ENCODE assay signal across 1 cellular context in the genomic region with DNA sequence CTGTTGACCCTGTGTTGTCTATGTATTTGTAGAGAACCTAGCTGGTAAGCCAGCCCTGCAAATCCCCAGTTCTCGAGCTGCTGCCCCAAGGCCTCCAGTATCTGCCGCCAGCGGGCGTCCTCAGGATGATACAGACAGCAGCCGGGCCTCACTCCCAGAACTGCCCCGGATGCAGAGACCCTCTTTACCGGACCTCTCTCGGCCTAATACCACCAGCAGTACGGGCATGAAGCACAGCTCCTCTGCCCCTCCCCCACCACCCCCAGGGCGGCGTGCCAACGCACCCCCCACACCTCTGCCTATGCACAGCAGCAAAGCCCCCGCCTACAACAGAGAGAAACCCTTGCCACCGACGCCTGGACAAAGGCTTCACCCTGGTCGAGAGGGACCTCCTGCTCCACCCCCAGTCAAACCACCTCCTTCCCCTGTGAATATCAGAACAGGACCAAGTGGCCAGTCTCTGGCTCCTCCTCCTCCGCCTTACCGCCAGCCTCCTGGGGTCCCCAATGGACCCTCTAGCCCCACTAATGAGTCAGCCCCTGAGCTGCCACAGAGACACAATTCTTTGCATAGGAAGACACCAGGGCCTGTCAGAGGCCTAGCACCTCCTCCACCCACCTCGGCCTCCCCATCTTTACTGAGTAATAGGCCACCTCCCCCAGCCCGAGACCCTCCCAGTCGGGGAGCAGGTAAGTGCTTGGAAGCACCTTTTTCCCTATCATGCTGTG.
TF ChIP-seq lines count a peak whose summit lies in the region.

No MANE protein-coding gene starts in this region.

TF ChIP-seq in GM23338, 12 proteins besides CTCF, POLR2A, EP300 and RAD21 (continued from another document):
- TF ChIP-seq, protein P1, sequence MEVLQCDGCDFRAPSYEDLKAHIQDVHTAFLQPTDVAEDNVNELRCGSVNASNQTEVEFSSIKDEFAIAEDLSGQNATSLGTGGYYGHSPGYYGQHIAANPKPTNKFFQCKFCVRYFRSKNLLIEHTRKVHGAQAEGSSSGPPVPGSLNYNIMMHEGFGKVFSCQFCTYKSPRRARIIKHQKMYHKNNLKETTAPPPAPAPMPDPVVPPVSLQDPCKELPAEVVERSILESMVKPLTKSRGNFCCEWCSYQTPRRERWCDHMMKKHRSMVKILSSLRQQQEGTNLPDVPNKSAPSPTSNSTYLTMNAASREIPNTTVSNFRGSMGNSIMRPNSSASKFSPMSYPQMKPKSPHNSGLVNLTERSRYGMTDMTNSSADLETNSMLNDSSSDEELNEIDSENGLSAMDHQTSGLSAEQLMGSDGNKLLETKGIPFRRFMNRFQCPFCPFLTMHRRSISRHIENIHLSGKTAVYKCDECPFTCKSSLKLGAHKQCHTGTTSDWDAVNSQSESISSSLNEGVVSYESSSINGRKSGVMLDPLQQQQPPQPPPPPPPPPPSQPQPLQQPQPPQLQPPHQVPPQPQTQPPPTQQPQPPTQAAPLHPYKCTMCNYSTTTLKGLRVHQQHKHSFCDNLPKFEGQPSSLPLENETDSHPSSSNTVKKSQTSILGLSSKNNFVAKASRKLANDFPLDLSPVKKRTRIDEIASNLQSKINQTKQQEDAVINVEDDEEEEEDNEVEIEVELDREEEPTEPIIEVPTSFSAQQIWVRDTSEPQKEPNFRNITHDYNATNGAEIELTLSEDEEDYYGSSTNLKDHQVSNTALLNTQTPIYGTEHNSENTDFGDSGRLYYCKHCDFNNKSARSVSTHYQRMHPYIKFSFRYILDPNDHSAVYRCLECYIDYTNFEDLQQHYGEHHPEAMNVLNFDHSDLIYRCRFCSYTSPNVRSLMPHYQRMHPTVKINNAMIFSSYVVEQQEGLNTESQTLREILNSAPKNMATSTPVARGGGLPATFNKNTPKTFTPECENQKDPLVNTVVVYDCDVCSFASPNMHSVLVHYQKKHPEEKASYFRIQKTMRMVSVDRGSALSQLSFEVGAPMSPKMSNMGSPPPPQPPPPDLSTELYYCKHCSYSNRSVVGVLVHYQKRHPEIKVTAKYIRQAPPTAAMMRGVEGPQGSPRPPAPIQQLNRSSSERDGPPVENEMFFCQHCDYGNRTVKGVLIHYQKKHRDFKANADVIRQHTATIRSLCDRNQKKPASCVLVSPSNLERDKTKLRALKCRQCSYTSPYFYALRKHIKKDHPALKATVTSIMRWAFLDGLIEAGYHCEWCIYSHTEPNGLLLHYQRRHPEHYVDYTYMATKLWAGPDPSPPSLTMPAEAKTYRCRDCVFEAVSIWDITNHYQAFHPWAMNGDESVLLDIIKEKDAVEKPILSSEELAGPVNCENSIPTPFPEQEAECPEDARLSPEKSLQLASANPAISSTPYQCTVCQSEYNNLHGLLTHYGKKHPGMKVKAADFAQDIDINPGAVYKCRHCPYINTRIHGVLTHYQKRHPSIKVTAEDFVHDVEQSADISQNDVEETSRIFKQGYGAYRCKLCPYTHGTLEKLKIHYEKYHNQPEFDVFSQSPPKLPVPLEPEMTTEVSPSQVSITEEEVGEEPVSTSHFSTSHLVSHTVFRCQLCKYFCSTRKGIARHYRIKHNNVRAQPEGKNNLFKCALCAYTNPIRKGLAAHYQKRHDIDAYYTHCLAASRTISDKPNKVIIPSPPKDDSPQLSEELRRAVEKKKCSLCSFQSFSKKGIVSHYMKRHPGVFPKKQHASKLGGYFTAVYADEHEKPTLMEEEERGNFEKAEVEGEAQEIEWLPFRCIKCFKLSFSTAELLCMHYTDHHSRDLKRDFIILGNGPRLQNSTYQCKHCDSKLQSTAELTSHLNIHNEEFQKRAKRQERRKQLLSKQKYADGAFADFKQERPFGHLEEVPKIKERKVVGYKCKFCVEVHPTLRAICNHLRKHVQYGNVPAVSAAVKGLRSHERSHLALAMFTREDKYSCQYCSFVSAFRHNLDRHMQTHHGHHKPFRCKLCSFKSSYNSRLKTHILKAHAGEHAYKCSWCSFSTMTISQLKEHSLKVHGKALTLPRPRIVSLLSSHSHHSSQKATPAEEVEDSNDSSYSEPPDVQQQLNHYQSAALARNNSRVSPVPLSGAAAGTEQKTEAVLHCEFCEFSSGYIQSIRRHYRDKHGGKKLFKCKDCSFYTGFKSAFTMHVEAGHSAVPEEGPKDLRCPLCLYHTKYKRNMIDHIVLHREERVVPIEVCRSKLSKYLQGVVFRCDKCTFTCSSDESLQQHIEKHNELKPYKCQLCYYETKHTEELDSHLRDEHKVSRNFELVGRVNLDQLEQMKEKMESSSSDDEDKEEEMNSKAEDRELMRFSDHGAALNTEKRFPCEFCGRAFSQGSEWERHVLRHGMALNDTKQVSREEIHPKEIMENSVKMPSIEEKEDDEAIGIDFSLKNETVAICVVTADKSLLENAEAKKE (CRISPR knock-in tag; IDR thresholded peaks at IDR 0.05) = no peak
- TF ChIP-seq JUNB (IDR thresholded peaks at IDR 0.05; ENCODE audit: unreplicated experiment) (no peak), POLR2AphosphoS5 (IDR thresholded peaks at IDR 0.05; ENCODE audit: low read depth) (no peak), ZNF114 (CRISPR knock-in tag; IDR thresholded peaks at IDR 0.05) (no peak), ETS1 (IDR thresholded peaks at IDR 0.05) (no peak), REST (IDR thresholded peaks at IDR 0.05; ENCODE audit: unreplicated experiment) (no peak), CREB1 (CRISPR knock-in tag; IDR thresholded peaks at IDR 0.05; ENCODE audit: low read depth) (no peak), ZNF331 (CRISPR knock-in tag; IDR thresholded peaks at IDR 0.05; ENCODE audit: low read depth) (no peak), EZH2 (IDR thresholded peaks at IDR 0.05; ENCODE audit: low read depth, unreplicated experiment) (no peak), EZH2phosphoT487 (IDR thresholded peaks at IDR 0.05; ENCODE audit: unreplicated experiment) (no peak), NANOG (IDR thresholded peaks at IDR 0.05; ENCODE audit: borderline replicate concordance) (no peak)
